ENCODE assay signal across 1 cellular context in the genomic region with DNA sequence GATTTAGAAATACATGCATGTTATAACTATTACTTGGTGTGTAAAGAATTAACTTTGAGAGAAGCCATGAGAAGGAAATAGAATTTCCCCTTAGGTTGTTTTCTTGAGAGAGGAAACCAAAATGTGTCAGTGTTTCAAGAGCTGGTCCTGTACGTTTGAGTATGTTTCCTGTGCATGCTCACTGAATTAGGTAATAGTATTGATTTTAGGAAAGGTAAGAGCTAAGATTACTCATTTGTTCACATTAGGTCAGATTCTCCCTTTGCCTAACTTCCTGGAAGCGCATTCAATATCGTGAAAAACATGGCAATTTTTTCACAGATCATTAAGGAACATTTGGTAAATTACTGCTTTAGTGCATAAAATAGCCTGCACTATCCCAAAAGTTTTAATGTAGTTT.
A peak's percentile ranks its signal among the peaks of the same experiment; 100 is the strongest.
TF ChIP-seq lines count a peak whose summit lies in the region.

No MANE protein-coding gene starts in this region.

TF ChIP-seq in HepG2, 621 proteins besides CTCF, POLR2A, EP300 and RAD21 (continued from another document and continues in another):
- TF ChIP-seq, protein P1, sequence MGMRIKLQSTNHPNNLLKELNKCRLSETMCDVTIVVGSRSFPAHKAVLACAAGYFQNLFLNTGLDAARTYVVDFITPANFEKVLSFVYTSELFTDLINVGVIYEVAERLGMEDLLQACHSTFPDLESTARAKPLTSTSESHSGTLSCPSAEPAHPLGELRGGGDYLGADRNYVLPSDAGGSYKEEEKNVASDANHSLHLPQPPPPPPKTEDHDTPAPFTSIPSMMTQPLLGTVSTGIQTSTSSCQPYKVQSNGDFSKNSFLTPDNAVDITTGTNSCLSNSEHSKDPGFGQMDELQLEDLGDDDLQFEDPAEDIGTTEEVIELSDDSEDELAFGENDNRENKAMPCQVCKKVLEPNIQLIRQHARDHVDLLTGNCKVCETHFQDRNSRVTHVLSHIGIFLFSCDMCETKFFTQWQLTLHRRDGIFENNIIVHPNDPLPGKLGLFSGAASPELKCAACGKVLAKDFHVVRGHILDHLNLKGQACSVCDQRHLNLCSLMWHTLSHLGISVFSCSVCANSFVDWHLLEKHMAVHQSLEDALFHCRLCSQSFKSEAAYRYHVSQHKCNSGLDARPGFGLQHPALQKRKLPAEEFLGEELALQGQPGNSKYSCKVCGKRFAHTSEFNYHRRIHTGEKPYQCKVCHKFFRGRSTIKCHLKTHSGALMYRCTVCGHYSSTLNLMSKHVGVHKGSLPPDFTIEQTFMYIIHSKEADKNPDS (CRISPR knock-in tag; IDR thresholded peaks at IDR 0.05): peak; percentile 77; the same call in 1 of the 2 replicates
- peak; percentile 92 for TF ChIP-seq CEBPB (IDR thresholded peaks at IDR 0.05; ENCODE audit: borderline replicate concordance, low read depth, low read length)
- no peak for TF ChIP-seq ZNF713 (CRISPR knock-in tag; IDR thresholded peaks at IDR 0.05)
- TF ChIP-seq FOXP1 (IDR thresholded peaks at IDR 0.05): no peak
- TF ChIP-seq FOXP1 (CRISPR knock-in tag; IDR thresholded peaks at IDR 0.05): peak; percentile 34; the same call in 1 of the 2 replicates
- TF ChIP-seq ELF1 (CRISPR knock-in tag; IDR thresholded peaks at IDR 0.05): peak; percentile 53
- TF ChIP-seq ZNF331 (CRISPR knock-in tag; IDR thresholded peaks at IDR 0.05): no peak
- TF ChIP-seq KDM3A (CRISPR knock-in tag; IDR thresholded peaks at IDR 0.05; ENCODE audit: low read depth): peak; percentile 20; the same call in 1 of the 2 replicates
- TF ChIP-seq KLF13 (CRISPR knock-in tag; IDR thresholded peaks at IDR 0.05): no peak
- 0 out of 2 replicates have a peak, but pooled peaks have one; percentile 29 for TF ChIP-seq THAP11 (CRISPR knock-in tag; IDR thresholded peaks at IDR 0.05)
- no peak for TF ChIP-seq RBM39 (IDR thresholded peaks at IDR 0.05; ENCODE audit: low read depth, low read length, poor library complexity, severe bottlenecking)
- TF ChIP-seq HMG20A (CRISPR knock-in tag; IDR thresholded peaks at IDR 0.05; ENCODE audit: borderline replicate concordance): peak; percentile 54; the same call in 1 of the 2 replicates
- peak; percentile 60; the same call in 1 of the 2 replicates for TF ChIP-seq ZNF12 (CRISPR knock-in tag; IDR thresholded peaks at IDR 0.05)
- peak; percentile 51; the same call in 1 of the 2 replicates for TF ChIP-seq KAT8 (CRISPR knock-in tag; IDR thresholded peaks at IDR 0.05)
- TF ChIP-seq, protein P2, sequence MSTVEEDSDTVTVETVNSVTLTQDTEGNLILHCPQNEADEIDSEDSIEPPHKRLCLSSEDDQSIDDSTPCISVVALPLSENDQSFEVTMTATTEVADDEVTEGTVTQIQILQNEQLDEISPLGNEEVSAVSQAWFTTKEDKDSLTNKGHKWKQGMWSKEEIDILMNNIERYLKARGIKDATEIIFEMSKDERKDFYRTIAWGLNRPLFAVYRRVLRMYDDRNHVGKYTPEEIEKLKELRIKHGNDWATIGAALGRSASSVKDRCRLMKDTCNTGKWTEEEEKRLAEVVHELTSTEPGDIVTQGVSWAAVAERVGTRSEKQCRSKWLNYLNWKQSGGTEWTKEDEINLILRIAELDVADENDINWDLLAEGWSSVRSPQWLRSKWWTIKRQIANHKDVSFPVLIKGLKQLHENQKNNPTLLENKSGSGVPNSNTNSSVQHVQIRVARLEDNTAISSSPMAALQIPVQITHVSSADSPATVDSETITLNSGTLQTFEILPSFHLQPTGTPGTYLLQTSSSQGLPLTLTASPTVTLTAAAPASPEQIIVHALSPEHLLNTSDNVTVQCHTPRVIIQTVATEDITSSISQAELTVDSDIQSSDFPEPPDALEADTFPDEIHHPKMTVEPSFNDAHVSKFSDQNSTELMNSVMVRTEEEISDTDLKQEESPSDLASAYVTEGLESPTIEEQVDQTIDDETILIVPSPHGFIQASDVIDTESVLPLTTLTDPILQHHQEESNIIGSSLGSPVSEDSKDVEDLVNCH (CRISPR knock-in tag; IDR thresholded peaks at IDR 0.05): no peak
- TF ChIP-seq, protein P3, sequence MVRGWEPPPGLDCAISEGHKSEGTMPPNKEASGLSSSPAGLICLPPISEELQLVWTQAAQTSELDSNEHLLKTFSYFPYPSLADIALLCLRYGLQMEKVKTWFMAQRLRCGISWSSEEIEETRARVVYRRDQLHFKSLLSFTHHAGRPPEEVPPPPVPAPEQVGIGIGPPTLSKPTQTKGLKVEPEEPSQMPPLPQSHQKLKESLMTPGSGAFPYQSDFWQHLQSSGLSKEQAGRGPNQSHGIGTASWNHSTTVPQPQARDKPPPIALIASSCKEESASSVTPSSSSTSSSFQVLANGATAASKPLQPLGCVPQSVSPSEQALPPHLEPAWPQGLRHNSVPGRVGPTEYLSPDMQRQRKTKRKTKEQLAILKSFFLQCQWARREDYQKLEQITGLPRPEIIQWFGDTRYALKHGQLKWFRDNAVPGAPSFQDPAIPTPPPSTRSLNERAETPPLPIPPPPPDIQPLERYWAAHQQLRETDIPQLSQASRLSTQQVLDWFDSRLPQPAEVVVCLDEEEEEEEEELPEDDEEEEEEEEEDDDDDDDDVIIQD (CRISPR knock-in tag; IDR thresholded peaks at IDR 0.05; ENCODE audit: low read depth): peak; percentile 66; the same call in 1 of the 2 replicates
- TF ChIP-seq GABPA (IDR thresholded peaks at IDR 0.05; ENCODE audit: low read depth, low read length): no peak
- TF ChIP-seq GABPA (CRISPR knock-in tag; IDR thresholded peaks at IDR 0.05; ENCODE audit: low read depth): 0 out of 2 replicates have a peak, but pooled peaks have one; percentile 15
- peak; percentile 55; the same call in 1 of the 2 replicates for TF ChIP-seq ETV5 (CRISPR knock-in tag; IDR thresholded peaks at IDR 0.05; ENCODE audit: borderline replicate concordance)
- TF ChIP-seq GATAD1 (CRISPR knock-in tag; IDR thresholded peaks at IDR 0.05): 0 out of 2 replicates have a peak, but pooled peaks have one; percentile 30
- no peak for TF ChIP-seq SOX6 (IDR thresholded peaks at IDR 0.05)
- TF ChIP-seq SOX6 (CRISPR knock-in tag; IDR thresholded peaks at IDR 0.05): peak; percentile 20; the same call in 1 of the 2 replicates
- no peak for TF ChIP-seq LCORL (IDR thresholded peaks at IDR 0.05)
- TF ChIP-seq LCORL (CRISPR knock-in tag; IDR thresholded peaks at IDR 0.05): peak; percentile 16; the same call in 1 of the 2 replicates
- TF ChIP-seq FOSL2 (CRISPR knock-in tag; IDR thresholded peaks at IDR 0.05): peak; percentile 49; the same call in 1 of the 2 replicates
- no peak for TF ChIP-seq NCOA5 (CRISPR knock-in tag; IDR thresholded peaks at IDR 0.05)
- TF ChIP-seq PRMT3 (CRISPR knock-in tag; IDR thresholded peaks at IDR 0.05; ENCODE audit: borderline replicate concordance, low read depth): no peak
- TF ChIP-seq SIX1 (CRISPR knock-in tag; IDR thresholded peaks at IDR 0.05; ENCODE audit: borderline replicate concordance): peak; percentile 65; the same call in 1 of the 2 replicates
- TF ChIP-seq, protein P4, sequence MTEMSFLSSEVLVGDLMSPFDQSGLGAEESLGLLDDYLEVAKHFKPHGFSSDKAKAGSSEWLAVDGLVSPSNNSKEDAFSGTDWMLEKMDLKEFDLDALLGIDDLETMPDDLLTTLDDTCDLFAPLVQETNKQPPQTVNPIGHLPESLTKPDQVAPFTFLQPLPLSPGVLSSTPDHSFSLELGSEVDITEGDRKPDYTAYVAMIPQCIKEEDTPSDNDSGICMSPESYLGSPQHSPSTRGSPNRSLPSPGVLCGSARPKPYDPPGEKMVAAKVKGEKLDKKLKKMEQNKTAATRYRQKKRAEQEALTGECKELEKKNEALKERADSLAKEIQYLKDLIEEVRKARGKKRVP (CRISPR knock-in tag; IDR thresholded peaks at IDR 0.05): peak in 1 of 2 experiments; percentile 73; a peak in 2 of 4 replicates
- TF ChIP-seq ONECUT2 (CRISPR knock-in tag; IDR thresholded peaks at IDR 0.05): peak; percentile 91
- TF ChIP-seq RXRB (CRISPR knock-in tag; IDR thresholded peaks at IDR 0.05; ENCODE audit: borderline replicate concordance): peak; percentile 19; the same call in 1 of the 2 replicates
- TF ChIP-seq CREB1 (IDR thresholded peaks at IDR 0.05): no peak
- peak; percentile 48; the same call in 1 of the 2 replicates for TF ChIP-seq CREB1 (CRISPR knock-in tag; IDR thresholded peaks at IDR 0.05)
- 0 out of 2 replicates have a peak, but pooled peaks have one; percentile 28 for TF ChIP-seq ZNF614 (CRISPR knock-in tag; IDR thresholded peaks at IDR 0.05; ENCODE audit: borderline replicate concordance)
- TF ChIP-seq MIER3 (CRISPR knock-in tag; IDR thresholded peaks at IDR 0.05; ENCODE audit: borderline replicate concordance): peak; percentile 40; the same call in 1 of the 2 replicates
- TF ChIP-seq HNRNPUL1 (IDR thresholded peaks at IDR 0.05; ENCODE audit: low read depth, low read length): no peak
- TF ChIP-seq FOXA3 (CRISPR knock-in tag; IDR thresholded peaks at IDR 0.05): peak; percentile 75
- TF ChIP-seq, protein P5, sequence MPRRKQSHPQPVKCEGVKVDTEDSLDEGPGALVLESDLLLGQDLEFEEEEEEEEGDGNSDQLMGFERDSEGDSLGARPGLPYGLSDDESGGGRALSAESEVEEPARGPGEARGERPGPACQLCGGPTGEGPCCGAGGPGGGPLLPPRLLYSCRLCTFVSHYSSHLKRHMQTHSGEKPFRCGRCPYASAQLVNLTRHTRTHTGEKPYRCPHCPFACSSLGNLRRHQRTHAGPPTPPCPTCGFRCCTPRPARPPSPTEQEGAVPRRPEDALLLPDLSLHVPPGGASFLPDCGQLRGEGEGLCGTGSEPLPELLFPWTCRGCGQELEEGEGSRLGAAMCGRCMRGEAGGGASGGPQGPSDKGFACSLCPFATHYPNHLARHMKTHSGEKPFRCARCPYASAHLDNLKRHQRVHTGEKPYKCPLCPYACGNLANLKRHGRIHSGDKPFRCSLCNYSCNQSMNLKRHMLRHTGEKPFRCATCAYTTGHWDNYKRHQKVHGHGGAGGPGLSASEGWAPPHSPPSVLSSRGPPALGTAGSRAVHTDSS (CRISPR knock-in tag; conservative IDR thresholded peaks at IDR 0.05): no peak
- peak in 1 of 2 experiments; percentile 61; a peak in 1 of 4 replicates for TF ChIP-seq KLF16 (CRISPR knock-in tag; IDR thresholded peaks at IDR 0.05)
- TF ChIP-seq, protein P6, sequence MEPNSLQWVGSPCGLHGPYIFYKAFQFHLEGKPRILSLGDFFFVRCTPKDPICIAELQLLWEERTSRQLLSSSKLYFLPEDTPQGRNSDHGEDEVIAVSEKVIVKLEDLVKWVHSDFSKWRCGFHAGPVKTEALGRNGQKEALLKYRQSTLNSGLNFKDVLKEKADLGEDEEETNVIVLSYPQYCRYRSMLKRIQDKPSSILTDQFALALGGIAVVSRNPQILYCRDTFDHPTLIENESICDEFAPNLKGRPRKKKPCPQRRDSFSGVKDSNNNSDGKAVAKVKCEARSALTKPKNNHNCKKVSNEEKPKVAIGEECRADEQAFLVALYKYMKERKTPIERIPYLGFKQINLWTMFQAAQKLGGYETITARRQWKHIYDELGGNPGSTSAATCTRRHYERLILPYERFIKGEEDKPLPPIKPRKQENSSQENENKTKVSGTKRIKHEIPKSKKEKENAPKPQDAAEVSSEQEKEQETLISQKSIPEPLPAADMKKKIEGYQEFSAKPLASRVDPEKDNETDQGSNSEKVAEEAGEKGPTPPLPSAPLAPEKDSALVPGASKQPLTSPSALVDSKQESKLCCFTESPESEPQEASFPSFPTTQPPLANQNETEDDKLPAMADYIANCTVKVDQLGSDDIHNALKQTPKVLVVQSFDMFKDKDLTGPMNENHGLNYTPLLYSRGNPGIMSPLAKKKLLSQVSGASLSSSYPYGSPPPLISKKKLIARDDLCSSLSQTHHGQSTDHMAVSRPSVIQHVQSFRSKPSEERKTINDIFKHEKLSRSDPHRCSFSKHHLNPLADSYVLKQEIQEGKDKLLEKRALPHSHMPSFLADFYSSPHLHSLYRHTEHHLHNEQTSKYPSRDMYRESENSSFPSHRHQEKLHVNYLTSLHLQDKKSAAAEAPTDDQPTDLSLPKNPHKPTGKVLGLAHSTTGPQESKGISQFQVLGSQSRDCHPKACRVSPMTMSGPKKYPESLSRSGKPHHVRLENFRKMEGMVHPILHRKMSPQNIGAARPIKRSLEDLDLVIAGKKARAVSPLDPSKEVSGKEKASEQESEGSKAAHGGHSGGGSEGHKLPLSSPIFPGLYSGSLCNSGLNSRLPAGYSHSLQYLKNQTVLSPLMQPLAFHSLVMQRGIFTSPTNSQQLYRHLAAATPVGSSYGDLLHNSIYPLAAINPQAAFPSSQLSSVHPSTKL (CRISPR knock-in tag; IDR thresholded peaks at IDR 0.05): peak; percentile 75
- no peak for TF ChIP-seq TOE1 (CRISPR knock-in tag; IDR thresholded peaks at IDR 0.05)
- TF ChIP-seq SAP130 (CRISPR knock-in tag; IDR thresholded peaks at IDR 0.05; ENCODE audit: low read depth): peak; percentile 45; the same call in 1 of the 2 replicates
- TF ChIP-seq ZNF775 (CRISPR knock-in tag; IDR thresholded peaks at IDR 0.05; ENCODE audit: borderline replicate concordance): 0 out of 2 replicates have a peak, but pooled peaks have one; percentile 46
- TF ChIP-seq, protein P7, sequence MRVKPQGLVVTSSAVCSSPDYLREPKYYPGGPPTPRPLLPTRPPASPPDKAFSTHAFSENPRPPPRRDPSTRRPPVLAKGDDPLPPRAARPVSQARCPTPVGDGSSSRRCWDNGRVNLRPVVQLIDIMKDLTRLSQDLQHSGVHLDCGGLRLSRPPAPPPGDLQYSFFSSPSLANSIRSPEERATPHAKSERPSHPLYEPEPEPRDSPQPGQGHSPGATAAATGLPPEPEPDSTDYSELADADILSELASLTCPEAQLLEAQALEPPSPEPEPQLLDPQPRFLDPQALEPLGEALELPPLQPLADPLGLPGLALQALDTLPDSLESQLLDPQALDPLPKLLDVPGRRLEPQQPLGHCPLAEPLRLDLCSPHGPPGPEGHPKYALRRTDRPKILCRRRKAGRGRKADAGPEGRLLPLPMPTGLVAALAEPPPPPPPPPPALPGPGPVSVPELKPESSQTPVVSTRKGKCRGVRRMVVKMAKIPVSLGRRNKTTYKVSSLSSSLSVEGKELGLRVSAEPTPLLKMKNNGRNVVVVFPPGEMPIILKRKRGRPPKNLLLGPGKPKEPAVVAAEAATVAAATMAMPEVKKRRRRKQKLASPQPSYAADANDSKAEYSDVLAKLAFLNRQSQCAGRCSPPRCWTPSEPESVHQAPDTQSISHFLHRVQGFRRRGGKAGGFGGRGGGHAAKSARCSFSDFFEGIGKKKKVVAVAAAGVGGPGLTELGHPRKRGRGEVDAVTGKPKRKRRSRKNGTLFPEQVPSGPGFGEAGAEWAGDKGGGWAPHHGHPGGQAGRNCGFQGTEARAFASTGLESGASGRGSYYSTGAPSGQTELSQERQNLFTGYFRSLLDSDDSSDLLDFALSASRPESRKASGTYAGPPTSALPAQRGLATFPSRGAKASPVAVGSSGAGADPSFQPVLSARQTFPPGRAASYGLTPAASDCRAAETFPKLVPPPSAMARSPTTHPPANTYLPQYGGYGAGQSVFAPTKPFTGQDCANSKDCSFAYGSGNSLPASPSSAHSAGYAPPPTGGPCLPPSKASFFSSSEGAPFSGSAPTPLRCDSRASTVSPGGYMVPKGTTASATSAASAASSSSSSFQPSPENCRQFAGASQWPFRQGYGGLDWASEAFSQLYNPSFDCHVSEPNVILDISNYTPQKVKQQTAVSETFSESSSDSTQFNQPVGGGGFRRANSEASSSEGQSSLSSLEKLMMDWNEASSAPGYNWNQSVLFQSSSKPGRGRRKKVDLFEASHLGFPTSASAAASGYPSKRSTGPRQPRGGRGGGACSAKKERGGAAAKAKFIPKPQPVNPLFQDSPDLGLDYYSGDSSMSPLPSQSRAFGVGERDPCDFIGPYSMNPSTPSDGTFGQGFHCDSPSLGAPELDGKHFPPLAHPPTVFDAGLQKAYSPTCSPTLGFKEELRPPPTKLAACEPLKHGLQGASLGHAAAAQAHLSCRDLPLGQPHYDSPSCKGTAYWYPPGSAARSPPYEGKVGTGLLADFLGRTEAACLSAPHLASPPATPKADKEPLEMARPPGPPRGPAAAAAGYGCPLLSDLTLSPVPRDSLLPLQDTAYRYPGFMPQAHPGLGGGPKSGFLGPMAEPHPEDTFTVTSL (CRISPR knock-in tag; IDR thresholded peaks at IDR 0.05; ENCODE audit: borderline replicate concordance): peak; percentile 75
- TF ChIP-seq HDAC6 (IDR thresholded peaks at IDR 0.05; ENCODE audit: low read depth, low read length): no peak
- 0 out of 2 replicates have a peak, but pooled peaks have one; percentile 28 for TF ChIP-seq RCOR2 (CRISPR knock-in tag; IDR thresholded peaks at IDR 0.05)
